ENCODE assay signal across 1 cellular context in the genomic region with DNA sequence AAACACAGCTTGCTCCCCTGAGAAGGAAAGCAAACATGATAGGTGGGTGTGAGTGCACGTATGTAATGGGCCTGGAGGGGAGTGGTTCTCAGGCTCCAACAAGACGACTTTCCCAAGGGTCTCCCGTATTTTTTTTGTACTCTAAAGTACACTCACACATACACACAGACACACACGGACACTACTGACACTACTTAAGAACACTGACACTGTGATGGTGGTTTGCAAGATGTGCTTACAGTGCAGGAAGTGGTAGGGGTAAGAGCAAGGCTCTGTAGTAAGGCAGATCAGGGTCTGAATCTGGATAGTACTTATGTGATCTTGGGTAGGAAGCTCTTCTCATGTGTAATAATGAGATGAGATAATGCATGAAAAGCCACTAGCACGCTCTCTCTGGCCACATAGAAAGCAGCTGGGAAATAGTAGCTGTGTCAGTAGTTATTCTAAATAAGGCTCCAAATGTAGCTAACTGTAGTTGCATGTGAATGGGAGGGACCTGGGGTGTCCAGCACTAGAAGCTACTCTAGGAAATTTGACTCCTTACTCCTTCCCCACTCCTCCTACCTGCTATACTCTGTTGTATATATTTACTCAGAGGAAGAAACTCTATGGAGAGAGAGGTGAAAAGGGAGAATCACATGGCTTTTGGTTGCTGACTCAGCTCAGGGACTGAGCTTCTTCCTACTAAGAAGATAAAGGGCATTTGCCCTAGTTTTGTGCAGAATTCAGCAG.
TF ChIP-seq lines count a peak whose summit lies in the region.

No MANE protein-coding gene starts in this region.

TF ChIP-seq in SK-N-SH, 30 proteins besides CTCF, POLR2A, EP300 and RAD21 (continued from another document):
- TF ChIP-seq, protein P1, sequence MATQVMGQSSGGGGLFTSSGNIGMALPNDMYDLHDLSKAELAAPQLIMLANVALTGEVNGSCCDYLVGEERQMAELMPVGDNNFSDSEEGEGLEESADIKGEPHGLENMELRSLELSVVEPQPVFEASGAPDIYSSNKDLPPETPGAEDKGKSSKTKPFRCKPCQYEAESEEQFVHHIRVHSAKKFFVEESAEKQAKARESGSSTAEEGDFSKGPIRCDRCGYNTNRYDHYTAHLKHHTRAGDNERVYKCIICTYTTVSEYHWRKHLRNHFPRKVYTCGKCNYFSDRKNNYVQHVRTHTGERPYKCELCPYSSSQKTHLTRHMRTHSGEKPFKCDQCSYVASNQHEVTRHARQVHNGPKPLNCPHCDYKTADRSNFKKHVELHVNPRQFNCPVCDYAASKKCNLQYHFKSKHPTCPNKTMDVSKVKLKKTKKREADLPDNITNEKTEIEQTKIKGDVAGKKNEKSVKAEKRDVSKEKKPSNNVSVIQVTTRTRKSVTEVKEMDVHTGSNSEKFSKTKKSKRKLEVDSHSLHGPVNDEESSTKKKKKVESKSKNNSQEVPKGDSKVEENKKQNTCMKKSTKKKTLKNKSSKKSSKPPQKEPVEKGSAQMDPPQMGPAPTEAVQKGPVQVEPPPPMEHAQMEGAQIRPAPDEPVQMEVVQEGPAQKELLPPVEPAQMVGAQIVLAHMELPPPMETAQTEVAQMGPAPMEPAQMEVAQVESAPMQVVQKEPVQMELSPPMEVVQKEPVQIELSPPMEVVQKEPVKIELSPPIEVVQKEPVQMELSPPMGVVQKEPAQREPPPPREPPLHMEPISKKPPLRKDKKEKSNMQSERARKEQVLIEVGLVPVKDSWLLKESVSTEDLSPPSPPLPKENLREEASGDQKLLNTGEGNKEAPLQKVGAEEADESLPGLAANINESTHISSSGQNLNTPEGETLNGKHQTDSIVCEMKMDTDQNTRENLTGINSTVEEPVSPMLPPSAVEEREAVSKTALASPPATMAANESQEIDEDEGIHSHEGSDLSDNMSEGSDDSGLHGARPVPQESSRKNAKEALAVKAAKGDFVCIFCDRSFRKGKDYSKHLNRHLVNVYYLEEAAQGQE (IDR thresholded peaks at IDR 0.05; ENCODE audit: low read depth, low read length): no peak
